14 cellular contexts compared by ENCODE assay signal in the genomic region with DNA sequence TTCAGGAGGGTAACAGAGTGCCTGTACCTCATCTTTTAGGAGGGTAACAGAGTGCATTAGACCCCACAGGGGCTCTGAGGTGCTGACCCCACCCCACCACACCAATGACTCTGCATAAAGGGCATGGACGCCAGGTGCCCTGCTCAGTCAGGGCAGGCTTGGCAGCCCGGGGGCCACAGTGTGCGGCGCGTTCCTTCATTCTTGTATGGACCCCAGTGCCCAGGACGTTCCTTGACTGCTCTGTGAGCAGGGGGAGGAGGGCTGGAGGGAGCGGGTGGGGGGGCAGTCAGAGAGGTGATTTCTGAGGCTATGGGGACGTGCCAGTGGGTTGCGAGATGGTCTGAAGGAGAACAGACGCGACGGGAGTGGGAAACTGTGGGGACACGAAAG.
DNase-seq lines count a peak whose midpoint lies in the region; ATAC-seq and TF ChIP-seq lines count a peak whose summit lies in the region.
"Had no signal": no experiment of that assay in that cellular context is flagged by ENCODE, and none has a peak within 500 bp of the region (broad histone marks: within the 10 kb centered on the region; RNA-seq: fewer than 3 reads in every experiment).

No MANE protein-coding gene starts in this region.

- no peaks in the 10 kb centered on the region for H3K9me3 Mint-ChIP-seq in activated CD8-positive, alpha-beta T cell treated with anti-CD3 and anti-CD28 coated beads for 36 hours
- H3K9me3 Mint-ChIP-seq: H9 had no signal

- intact Hi-C loops in Right ventricle myocardium superior (cut with DNase I) (loop anchor here (10.0 kb wide), 1 partner anchor 519 kb away; no protein-coding TSS in a partner anchor), cardiac septum (cut with DNase I) (loop anchor here (2.0 to 10.0 kb wide), 3 partner anchors 211 to 509 kb away; no protein-coding TSS in a partner anchor), left ventricle myocardium inferior (cut with micrococcal nuclease) (loop anchor here (5.0 kb wide), 1 partner anchor 511 kb away; no protein-coding TSS in a partner anchor)
- intact Hi-C loops in activated CD8-positive, alpha-beta T cell treated with anti-CD3 and anti-CD28 coated beads for 36 hours (cut with micrococcal nuclease) = loop anchor here (5.0 kb wide), 1 partner anchor 521 kb away; no protein-coding TSS in a partner anchor

- H3K36me3 Mint-ChIP-seq in activated CD8-positive, alpha-beta T cell treated with anti-CD3 and anti-CD28 coated beads for 36 hours (ENCODE audit: low read depth) = no peaks in the 10 kb centered on the region

- POLR2A ChIA-PET in activated CD8-positive, alpha-beta T cell treated with anti-CD3 and anti-CD28 coated beads for 36 hours (lab: Charles Lee) = no interaction called here

- peak overlapping the region; percentile 47 for H3K27ac ChIP-seq in left ventricle myocardium inferior (replicated peaks)
- peak overlapping the region; percentile 48 for H3K27ac ChIP-seq in urinary bladder (ENCODE audit: low read depth)
- H3K27ac ChIP-seq: neutrophil had no signal

- no peak overlapping the region for H3K4me3 Mint-ChIP-seq in activated CD8-positive, alpha-beta T cell treated with anti-CD3 and anti-CD28 coated beads for 36 hours
- H3K4me3 Mint-ChIP-seq: H9 had no signal

- ATAC-seq in Right ventricle myocardium superior (ENCODE audit: poor library complexity) (peak; percentile 23), GM19324 (IDR thresholded peaks at IDR 0.05; ENCODE audit: low FRiP score, unreplicated experiment) (no peak)
- no peak for ATAC-seq in activated CD8-positive, alpha-beta T cell treated with anti-CD3 and anti-CD28 coated beads for 36 hours

- H3K4me3 ChIP-seq in left ventricle myocardium inferior (no peak overlapping the region), urinary bladder (ENCODE audit: low read depth, low read length) (no peak overlapping the region)

- H3K9me3 ChIP-seq in left ventricle myocardium inferior (replicated peaks) = no peaks in the 10 kb centered on the region
- H3K9me3 ChIP-seq: neutrophil, SK-N-SH had no signal

- H3K4me1 ChIP-seq in left ventricle myocardium inferior = peaks cover 18% of the 10 kb centered on the region
- H3K4me1 ChIP-seq in urinary bladder (ENCODE audit: insufficient read depth) = no peaks in the 10 kb centered on the region

- H3K27me3 Mint-ChIP-seq in activated CD8-positive, alpha-beta T cell treated with anti-CD3 and anti-CD28 coated beads for 36 hours = no peaks in the 10 kb centered on the region

- 63% methylated on average over 13 of the region's 13 CpGs for WGBS in urinary bladder

- H3K27ac Mint-ChIP-seq in activated CD8-positive, alpha-beta T cell treated with anti-CD3 and anti-CD28 coated beads for 36 hours = peak overlapping the region; percentile 66

- peaks cover 5% of the 10 kb centered on the region for H3K27me3 ChIP-seq in left ventricle myocardium inferior (ENCODE audit: low read depth)
- H3K27me3 ChIP-seq: neutrophil had no signal

- H3K36me3 ChIP-seq in left ventricle myocardium inferior (no peaks in the 10 kb centered on the region), urinary bladder (ENCODE audit: insufficient read depth) (no peaks in the 10 kb centered on the region)
- H3K36me3 ChIP-seq: neutrophil had no signal

- peaks cover 27% of the 10 kb centered on the region for H3K4me1 Mint-ChIP-seq in activated CD8-positive, alpha-beta T cell treated with anti-CD3 and anti-CD28 coated beads for 36 hours (ENCODE audit: low read depth)

- DNase-seq in Right ventricle myocardium superior (no peak), cardiac septum (ENCODE audit: low spot score) (no peak), left ventricle myocardium inferior (no peak), foreskin melanocyte (no peak), pons (ENCODE audit: low spot score) (no peak)
- DNase-seq in activated CD8-positive, alpha-beta T cell treated with anti-CD3 and anti-CD28 coated beads for 36 hours = no peak
- DNase-seq: activated CD4-positive, alpha-beta T cell treated with anti-CD3 and anti-CD28 coated beads for 1 hour; activated naive CD4-positive, alpha-beta T cell treated with Interleukin-2 at 50 U/mL for 16 hours; cortex of kidney had no signal

- CTCF ChIA-PET in activated CD8-positive, alpha-beta T cell treated with anti-CD3 and anti-CD28 coated beads for 36 hours (lab: Charles Lee) = interaction anchor here (0.7 to 2.6 kb wide), 40 partner anchors 9 to 967 kb away, joined by 3 to 16 read pairs (median 4); no protein-coding TSS in a partner anchor

- no peak for TF ChIP-seq CTCF in activated CD8-positive, alpha-beta T cell treated with anti-CD3 and anti-CD28 coated beads for 36 hours (IDR thresholded peaks at IDR 0.05)
- TF ChIP-seq CTCF in left ventricle myocardium inferior (IDR thresholded peaks at IDR 0.05; ENCODE audit: borderline replicate concordance) = no peak
